8 cellular contexts compared by ENCODE assay signal in genomic region chr11:35166369-35167360, GRCh38. TPM values are rescaled to one million over a fixed set of nuclear protein-coding genes. Genes with fewer than 3 reads are reported as not detected.
DNase-seq lines count a peak whose midpoint lies in the region; ATAC-seq and TF ChIP-seq lines count a peak whose summit lies in the region.

No MANE protein-coding gene starts in this region.

- no peaks in the 10 kb centered on the region for H3K27me3 ChIP-seq in CD8-positive, alpha-beta memory T cell (ENCODE audit: insufficient read depth, low read length, poor library complexity, severe bottlenecking)
- H3K27me3 ChIP-seq in RWPE2 (ENCODE audit: insufficient read depth, poor library complexity, severe bottlenecking), result no peaks in the 10 kb centered on the region

- peaks cover 0 to 2% (median 0%) of the 10 kb centered on the region in 5 donors for H3K9me3 Mint-ChIP-seq in CD8-positive, alpha-beta memory T cell
- no peaks in the 10 kb centered on the region for H3K9me3 Mint-ChIP-seq in effector memory CD8-positive, alpha-beta T cell
- H3K9me3 Mint-ChIP-seq in osteocyte (ENCODE audit: unreplicated experiment), result no peaks in the 10 kb centered on the region

- peak overlapping the region; percentile 51 for H3K4me3 ChIP-seq in CD8-positive, alpha-beta memory T cell (ENCODE audit: low read length)
- H3K4me3 ChIP-seq in RWPE2 (ENCODE audit: severe bottlenecking), result no peak overlapping the region

- peak in 3 of 5 donors; percentile 40 to 61 (median 47) for DNase-seq in CD8-positive, alpha-beta memory T cell
- DNase-seq in RWPE2 (ENCODE audit: low spot score), result peak; percentile 92
- DNase-seq in effector memory CD8-positive, alpha-beta T cell, result peak; percentile 29 to 51 (median 30)
- peak; percentile 89 for DNase-seq in osteocyte (ENCODE audit: extremely low spot score, unreplicated experiment)
- DNase-seq in activated gamma-delta T cell (lab: John Stamatoyannopoulos, UW), result no peak
- no peak for DNase-seq in NCI-H1436 treated with DMSO at 0.1 percent for 48 hours (lab: John Stamatoyannopoulos, UW)

- ATAC-seq in GM21717 (IDR thresholded peaks at IDR 0.05; ENCODE audit: unreplicated experiment) (peak; percentile 0), RWPE2 (ENCODE audit: low read depth) (peak; percentile 84), HG03469 (IDR thresholded peaks at IDR 0.05; ENCODE audit: unreplicated experiment) (no peak)
- ATAC-seq in effector memory CD8-positive, alpha-beta T cell (replicated peaks), result peak; percentile 7

- peaks cover 0 to 2% of the 10 kb centered on the region in 2 donors for H3K27me3 Mint-ChIP-seq in CD8-positive, alpha-beta memory T cell
- H3K27me3 Mint-ChIP-seq in effector memory CD8-positive, alpha-beta T cell, result no peaks in the 10 kb centered on the region
- no peaks in the 10 kb centered on the region for H3K27me3 Mint-ChIP-seq in osteocyte (ENCODE audit: unreplicated experiment)

- H3K9me3 ChIP-seq in CD8-positive, alpha-beta memory T cell (ENCODE audit: low read length), result no peaks in the 10 kb centered on the region
- H3K9me3 ChIP-seq in RWPE2 (ENCODE audit: severe bottlenecking), result no peaks in the 10 kb centered on the region

- peak overlapping the region; percentile 96 to 100 (median 100) for H3K27ac Mint-ChIP-seq in CD8-positive, alpha-beta memory T cell
- H3K27ac Mint-ChIP-seq in effector memory CD8-positive, alpha-beta T cell, result peak overlapping the region; percentile 99 to 100
- peak overlapping the region; percentile 96 for H3K27ac Mint-ChIP-seq in osteocyte (ENCODE audit: unreplicated experiment)

- no peaks in the 10 kb centered on the region for H3K36me3 ChIP-seq in CD8-positive, alpha-beta memory T cell (ENCODE audit: insufficient read depth, low read length)
- H3K36me3 ChIP-seq in RWPE2 (ENCODE audit: low read depth), result peaks cover 61% of the 10 kb centered on the region

- peaks cover 0 to 64% (median 20%) of the 10 kb centered on the region in 3 donors for H3K36me3 Mint-ChIP-seq in CD8-positive, alpha-beta memory T cell
- peaks cover 92% of the 10 kb centered on the region for H3K36me3 Mint-ChIP-seq in effector memory CD8-positive, alpha-beta T cell (ENCODE audit: insufficient read depth)
- peaks cover 4% of the 10 kb centered on the region for H3K36me3 Mint-ChIP-seq in osteocyte (ENCODE audit: unreplicated experiment)

- POLR2A ChIA-PET in CD8-positive, alpha-beta memory T cell (lab: Charles Lee), result interaction anchor here (0.7 to 4.3 kb wide), 11 partner anchors 9 to 155 kb away, joined by 3 to 43 read pairs (median 4); partner anchors contain the start of gene CD44

- CTCF ChIA-PET in CD8-positive, alpha-beta memory T cell (lab: Charles Lee), result interaction anchor here (0.7 to 9.6 kb wide), 11 partner anchors 11 to 225 kb away, joined by 3 to 111 read pairs (median 4); partner anchors contain the start of gene CD44

- TF ChIP-seq CTCF in RWPE2 (IDR thresholded peaks at IDR 0.05; ENCODE audit: poor library complexity, severe bottlenecking), result no peak
- peak; percentile 18 for TF ChIP-seq CTCF in osteocyte (IDR thresholded peaks at IDR 0.05)

- peaks cover 97% of the 10 kb centered on the region for H3K4me1 ChIP-seq in CD8-positive, alpha-beta memory T cell (ENCODE audit: insufficient read depth, low read length)
- peaks cover 88% of the 10 kb centered on the region for H3K4me1 ChIP-seq in RWPE2 (ENCODE audit: insufficient read depth, poor library complexity, severe bottlenecking)

- H3K4me3 Mint-ChIP-seq in CD8-positive, alpha-beta memory T cell, result peak overlapping the region; percentile 58 to 91 (median 78)
- H3K4me3 Mint-ChIP-seq in effector memory CD8-positive, alpha-beta T cell, result peak overlapping the region; percentile 77 to 79
- peak overlapping the region; percentile 41 for H3K4me3 Mint-ChIP-seq in osteocyte (ENCODE audit: unreplicated experiment)

- peaks cover 98 to 100% (median 100%) of the 10 kb centered on the region in 3 donors for H3K4me1 Mint-ChIP-seq in CD8-positive, alpha-beta memory T cell
- peaks cover 88 to 97% of the 10 kb centered on the region in 2 donors for H3K4me1 Mint-ChIP-seq in effector memory CD8-positive, alpha-beta T cell (ENCODE audit: low read depth in 2 of 2)
- H3K4me1 Mint-ChIP-seq in osteocyte (ENCODE audit: unreplicated experiment), result peaks cover 85% of the 10 kb centered on the region

- H3K27ac ChIP-seq in CD8-positive, alpha-beta memory T cell (ENCODE audit: low read depth, low read length), result peak overlapping the region; percentile 96
- peak overlapping the region; percentile 99 for H3K27ac ChIP-seq in RWPE2 (ENCODE audit: poor library complexity, severe bottlenecking)

RNA-seq across cellular contexts. Expression of gene CD44, which starts 27.7 kb away (rescaled TPM):
- 100 to 1,000 TPM; 510 to 534 TPM for total RNA-seq in CD8-positive, alpha-beta memory T cell
- polyA plus RNA-seq in CD8-positive, alpha-beta memory T cell, result 338 TPM
- 283 and 309 TPM in 2 replicates for total RNA-seq in osteocyte

Comparison
In these comparisons a context has a peak if more than half of its experiments do, and no peak if none do; other contexts are left out.
1. DNase-seq: peak in CD8-positive, alpha-beta memory T cell (3 of 5), RWPE2 (single experiment), effector memory CD8-positive, alpha-beta T cell (3 of 3) and osteocyte (single experiment); none in activated gamma-delta T cell (single experiment) and NCI-H1436 treated with DMSO at 0.1 percent for 48 hours (single experiment).
2. Peak in every context shown above with its lines, with median percentiles within 50 percentile points of each other: H3K27ac Mint-ChIP-seq and H3K4me3 Mint-ChIP-seq.